ENCODE assay signal across 3 cellular contexts in the genomic region with DNA sequence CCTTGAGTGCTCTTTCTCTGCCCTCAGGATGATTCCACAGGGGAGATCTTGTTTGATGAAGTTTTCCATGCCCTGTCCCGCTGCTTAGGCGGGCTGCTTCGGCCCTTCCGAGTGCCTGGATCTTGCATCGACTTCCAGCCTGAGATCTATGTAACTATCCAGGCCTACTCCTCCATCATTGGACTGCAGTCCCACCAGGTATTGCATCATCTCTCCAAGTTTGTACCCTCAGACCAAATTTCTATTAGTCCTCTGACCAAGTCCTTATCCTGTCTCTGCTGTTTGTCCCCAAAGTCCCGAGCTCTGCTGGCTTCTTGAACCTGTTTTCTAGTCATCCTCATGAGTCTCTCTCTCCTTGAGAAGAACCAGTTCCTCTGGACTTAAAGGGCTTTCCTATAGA.
TF ChIP-seq lines count a peak whose summit lies in the region.

No MANE protein-coding gene starts in this region.

TF ChIP-seq in GM23338, 12 proteins besides CTCF, POLR2A, EP300 and RAD21 (continues in another document):
- TF ChIP-seq EZH2phosphoT487 (IDR thresholded peaks at IDR 0.05; ENCODE audit: unreplicated experiment) = no peak
- TF ChIP-seq ZNF114 (CRISPR knock-in tag; IDR thresholded peaks at IDR 0.05) = no peak
- TF ChIP-seq STAT1 (IDR thresholded peaks at IDR 0.05; ENCODE audit: unreplicated experiment) = no peak
- no peak for TF ChIP-seq CREB1 (CRISPR knock-in tag; IDR thresholded peaks at IDR 0.05; ENCODE audit: low read depth)
- no peak for TF ChIP-seq JUNB (IDR thresholded peaks at IDR 0.05; ENCODE audit: unreplicated experiment)
- TF ChIP-seq, protein P1, sequence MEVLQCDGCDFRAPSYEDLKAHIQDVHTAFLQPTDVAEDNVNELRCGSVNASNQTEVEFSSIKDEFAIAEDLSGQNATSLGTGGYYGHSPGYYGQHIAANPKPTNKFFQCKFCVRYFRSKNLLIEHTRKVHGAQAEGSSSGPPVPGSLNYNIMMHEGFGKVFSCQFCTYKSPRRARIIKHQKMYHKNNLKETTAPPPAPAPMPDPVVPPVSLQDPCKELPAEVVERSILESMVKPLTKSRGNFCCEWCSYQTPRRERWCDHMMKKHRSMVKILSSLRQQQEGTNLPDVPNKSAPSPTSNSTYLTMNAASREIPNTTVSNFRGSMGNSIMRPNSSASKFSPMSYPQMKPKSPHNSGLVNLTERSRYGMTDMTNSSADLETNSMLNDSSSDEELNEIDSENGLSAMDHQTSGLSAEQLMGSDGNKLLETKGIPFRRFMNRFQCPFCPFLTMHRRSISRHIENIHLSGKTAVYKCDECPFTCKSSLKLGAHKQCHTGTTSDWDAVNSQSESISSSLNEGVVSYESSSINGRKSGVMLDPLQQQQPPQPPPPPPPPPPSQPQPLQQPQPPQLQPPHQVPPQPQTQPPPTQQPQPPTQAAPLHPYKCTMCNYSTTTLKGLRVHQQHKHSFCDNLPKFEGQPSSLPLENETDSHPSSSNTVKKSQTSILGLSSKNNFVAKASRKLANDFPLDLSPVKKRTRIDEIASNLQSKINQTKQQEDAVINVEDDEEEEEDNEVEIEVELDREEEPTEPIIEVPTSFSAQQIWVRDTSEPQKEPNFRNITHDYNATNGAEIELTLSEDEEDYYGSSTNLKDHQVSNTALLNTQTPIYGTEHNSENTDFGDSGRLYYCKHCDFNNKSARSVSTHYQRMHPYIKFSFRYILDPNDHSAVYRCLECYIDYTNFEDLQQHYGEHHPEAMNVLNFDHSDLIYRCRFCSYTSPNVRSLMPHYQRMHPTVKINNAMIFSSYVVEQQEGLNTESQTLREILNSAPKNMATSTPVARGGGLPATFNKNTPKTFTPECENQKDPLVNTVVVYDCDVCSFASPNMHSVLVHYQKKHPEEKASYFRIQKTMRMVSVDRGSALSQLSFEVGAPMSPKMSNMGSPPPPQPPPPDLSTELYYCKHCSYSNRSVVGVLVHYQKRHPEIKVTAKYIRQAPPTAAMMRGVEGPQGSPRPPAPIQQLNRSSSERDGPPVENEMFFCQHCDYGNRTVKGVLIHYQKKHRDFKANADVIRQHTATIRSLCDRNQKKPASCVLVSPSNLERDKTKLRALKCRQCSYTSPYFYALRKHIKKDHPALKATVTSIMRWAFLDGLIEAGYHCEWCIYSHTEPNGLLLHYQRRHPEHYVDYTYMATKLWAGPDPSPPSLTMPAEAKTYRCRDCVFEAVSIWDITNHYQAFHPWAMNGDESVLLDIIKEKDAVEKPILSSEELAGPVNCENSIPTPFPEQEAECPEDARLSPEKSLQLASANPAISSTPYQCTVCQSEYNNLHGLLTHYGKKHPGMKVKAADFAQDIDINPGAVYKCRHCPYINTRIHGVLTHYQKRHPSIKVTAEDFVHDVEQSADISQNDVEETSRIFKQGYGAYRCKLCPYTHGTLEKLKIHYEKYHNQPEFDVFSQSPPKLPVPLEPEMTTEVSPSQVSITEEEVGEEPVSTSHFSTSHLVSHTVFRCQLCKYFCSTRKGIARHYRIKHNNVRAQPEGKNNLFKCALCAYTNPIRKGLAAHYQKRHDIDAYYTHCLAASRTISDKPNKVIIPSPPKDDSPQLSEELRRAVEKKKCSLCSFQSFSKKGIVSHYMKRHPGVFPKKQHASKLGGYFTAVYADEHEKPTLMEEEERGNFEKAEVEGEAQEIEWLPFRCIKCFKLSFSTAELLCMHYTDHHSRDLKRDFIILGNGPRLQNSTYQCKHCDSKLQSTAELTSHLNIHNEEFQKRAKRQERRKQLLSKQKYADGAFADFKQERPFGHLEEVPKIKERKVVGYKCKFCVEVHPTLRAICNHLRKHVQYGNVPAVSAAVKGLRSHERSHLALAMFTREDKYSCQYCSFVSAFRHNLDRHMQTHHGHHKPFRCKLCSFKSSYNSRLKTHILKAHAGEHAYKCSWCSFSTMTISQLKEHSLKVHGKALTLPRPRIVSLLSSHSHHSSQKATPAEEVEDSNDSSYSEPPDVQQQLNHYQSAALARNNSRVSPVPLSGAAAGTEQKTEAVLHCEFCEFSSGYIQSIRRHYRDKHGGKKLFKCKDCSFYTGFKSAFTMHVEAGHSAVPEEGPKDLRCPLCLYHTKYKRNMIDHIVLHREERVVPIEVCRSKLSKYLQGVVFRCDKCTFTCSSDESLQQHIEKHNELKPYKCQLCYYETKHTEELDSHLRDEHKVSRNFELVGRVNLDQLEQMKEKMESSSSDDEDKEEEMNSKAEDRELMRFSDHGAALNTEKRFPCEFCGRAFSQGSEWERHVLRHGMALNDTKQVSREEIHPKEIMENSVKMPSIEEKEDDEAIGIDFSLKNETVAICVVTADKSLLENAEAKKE (CRISPR knock-in tag; IDR thresholded peaks at IDR 0.05) = no peak

TF ChIP-seq in IMR-90, 13 proteins besides CTCF, POLR2A, EP300 and RAD21:
- TF ChIP-seq NFE2L2 (IDR thresholded peaks at IDR 0.05; ENCODE audit: low read depth, low read length) (no peak), CEBPB (IDR thresholded peaks at IDR 0.05; ENCODE audit: low read depth, low read length) (peak; percentile 79)

TF ChIP-seq in H1, 55 proteins besides CTCF, POLR2A, EP300 and RAD21:
- TF ChIP-seq RXRA (IDR thresholded peaks at IDR 0.05; ENCODE audit: insufficient read depth, low read depth, low read length) (no peak), CEBPB (IDR thresholded peaks at IDR 0.05; ENCODE audit: low read depth, low read length) (0 out of 2 replicates have a peak, but pooled peaks have one; percentile 4)
